Comparison of ENCODE assay signal across 8 cellular contexts in the genomic region with DNA sequence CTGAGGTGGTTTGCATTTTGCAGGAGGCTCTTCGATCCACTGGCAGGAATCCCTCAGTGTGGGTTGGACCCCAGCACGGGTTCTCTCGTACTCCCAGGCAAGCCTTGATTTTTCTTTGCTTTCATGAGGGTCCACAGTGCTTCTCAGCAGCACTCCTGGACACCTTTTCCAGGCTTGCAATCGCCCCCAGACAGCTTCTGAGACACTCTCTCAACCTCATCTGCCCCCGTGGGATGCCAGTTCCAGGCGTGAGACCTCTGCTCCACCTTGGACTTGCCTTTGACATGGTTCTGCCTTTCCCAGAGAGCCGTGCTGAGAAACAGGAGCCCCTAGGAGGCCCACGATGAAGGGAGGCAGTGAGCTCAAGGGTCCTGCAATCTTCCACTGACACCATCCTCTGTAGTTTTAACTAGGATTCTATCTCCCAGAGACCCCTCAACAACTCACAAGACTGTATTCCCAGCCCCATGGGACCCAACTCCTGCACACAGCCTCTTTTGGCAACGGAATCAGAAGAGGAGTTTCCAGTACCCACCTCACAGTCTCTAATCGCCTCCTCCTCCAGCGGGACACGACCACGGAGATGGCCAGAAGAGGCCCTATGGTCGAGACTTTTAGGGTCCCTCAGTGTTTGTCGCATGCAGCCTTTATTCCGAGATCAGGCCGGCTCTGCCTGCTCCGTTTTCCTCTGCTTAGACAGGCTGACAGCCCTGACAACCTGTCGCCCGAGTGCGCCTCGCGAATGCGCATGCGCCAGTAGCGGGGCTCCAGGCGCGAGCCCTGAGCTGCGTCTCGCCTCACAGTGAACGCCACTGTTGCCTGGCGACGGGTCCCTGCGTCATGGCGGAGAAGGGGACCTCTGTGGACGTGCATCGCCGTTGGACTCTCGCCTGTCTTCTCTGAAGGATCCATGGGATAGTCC. TPM values are rescaled to one million over a fixed set of nuclear protein-coding genes. Genes with fewer than 3 reads are reported as not detected.
DNase-seq lines count a peak whose midpoint lies in the region; ATAC-seq and TF ChIP-seq lines count a peak whose summit lies in the region.

No MANE protein-coding gene starts in this region.

- DNase-seq in DMS114 treated with DMSO at 0.1 percent for 48 hours (lab: John Stamatoyannopoulos, UW; ENCODE audit: unreplicated experiment) (peak; percentile 47), NCI-H524 (lab: John Stamatoyannopoulos, UW) (peak; percentile 54 to 84)
- DNase-seq in activated T-cell treated with anti-CD3 and anti-CD28 coated beads, Interleukin-2, amount 50 U/mL, for 1 hour: peak; percentile 72
- peak; percentile 26 to 67 (median 58) for DNase-seq in stimulated activated naive CD4-positive, alpha-beta T cell (lab: John Stamatoyannopoulos, UW)

- peak overlapping the region; percentile 13 to 46 for H3K4me3 ChIP-seq in gastroesophageal sphincter
- peak overlapping the region; percentile 60 for H3K4me3 ChIP-seq in neural cell (ENCODE audit: low read length)

- H3K27me3 ChIP-seq in gastroesophageal sphincter (peaks cover 12% of the 10 kb centered on the region), neural cell (ENCODE audit: insufficient read depth, low read depth, low read length) (no peaks in the 10 kb centered on the region)

- WGBS in gastroesophageal sphincter (ENCODE audit: low coverage in 1 of 2), 2 donors: 7 to 77% methylated on average over 3 to 5 of the region's 39 CpGs

- H3K4me2 ChIP-seq in neural cell (ENCODE audit: low read length): no peak overlapping the region

- H3K79me2 ChIP-seq in neural cell (replicated peaks; ENCODE audit: insufficient read depth, low read length): no peaks in the 10 kb centered on the region

- H3K9me3 ChIP-seq in gastroesophageal sphincter: no peaks in the 10 kb centered on the region
- peaks cover 23% of the 10 kb centered on the region for H3K9me3 ChIP-seq in neural cell (ENCODE audit: low read length)

- H3K36me3 ChIP-seq in gastroesophageal sphincter (no peaks in the 10 kb centered on the region), neural cell (ENCODE audit: insufficient read depth, low read length) (no peaks in the 10 kb centered on the region)

- TF ChIP-seq RAD21 in neural cell (conservative IDR thresholded peaks at IDR 0.05): no peak

- H3K9me2 ChIP-seq in neural cell (ENCODE audit: insufficient read depth, low read length): no peaks in the 10 kb centered on the region

- H4K20me1 ChIP-seq in neural cell (ENCODE audit: insufficient read depth): no peaks in the 10 kb centered on the region

- TF ChIP-seq EP300 in gastroesophageal sphincter (IDR thresholded peaks at IDR 0.05) (no peak), neural cell (conservative IDR thresholded peaks at IDR 0.05; ENCODE audit: poor library complexity, severe bottlenecking) (peak; percentile 67)

- TF ChIP-seq POLR2A in gastroesophageal sphincter (IDR thresholded peaks at IDR 0.05): no peak

- no peaks in the 10 kb centered on the region for H3F3A ChIP-seq in neural cell (ENCODE audit: insufficient read depth, low read length, poor library complexity, severe bottlenecking)

- H3K27ac ChIP-seq in gastroesophageal sphincter: no peak overlapping the region
- peak overlapping the region; percentile 44 for H3K27ac ChIP-seq in neural cell (ENCODE audit: low read length)

- H2AFZ ChIP-seq in neural cell (ENCODE audit: low read depth, low read length): peak overlapping the region; percentile 27

- TF ChIP-seq CTCF in gastroesophageal sphincter (IDR thresholded peaks at IDR 0.05): no peak
- TF ChIP-seq CTCF in neural cell (IDR thresholded peaks at IDR 0.05; ENCODE audit: poor library complexity, severe bottlenecking): no peak

- peaks cover 0 to 20% (median 0%) of the 10 kb centered on the region in 3 donors for H3K4me1 ChIP-seq in gastroesophageal sphincter

- ATAC-seq in gastroesophageal sphincter (peak; percentile 56), HG02970 (IDR thresholded peaks at IDR 0.05; ENCODE audit: low FRiP score, unreplicated experiment) (no peak), GM18858 (IDR thresholded peaks at IDR 0.05; ENCODE audit: unreplicated experiment) (no peak)

- peak overlapping the region; percentile 34 for H3K9ac ChIP-seq in neural cell (ENCODE audit: low read length)

TF ChIP-seq in neural cell, 6 proteins besides CTCF, POLR2A, EP300 and RAD21:
- TF ChIP-seq MXI1 (conservative IDR thresholded peaks at IDR 0.05; ENCODE audit: poor library complexity, severe bottlenecking) (no peak), SMC3 (conservative IDR thresholded peaks at IDR 0.05; ENCODE audit: poor library complexity) (no peak), EZH2 (IDR thresholded peaks at IDR 0.05; ENCODE audit: borderline replicate concordance, insufficient read depth, low read length, poor library complexity, severe bottlenecking) (no peak), TAF1 (IDR thresholded peaks at IDR 0.05; ENCODE audit: low read depth) (no peak), POLR2AphosphoS5 (IDR thresholded peaks at IDR 0.05) (no peak)
- TF ChIP-seq, protein P1, sequence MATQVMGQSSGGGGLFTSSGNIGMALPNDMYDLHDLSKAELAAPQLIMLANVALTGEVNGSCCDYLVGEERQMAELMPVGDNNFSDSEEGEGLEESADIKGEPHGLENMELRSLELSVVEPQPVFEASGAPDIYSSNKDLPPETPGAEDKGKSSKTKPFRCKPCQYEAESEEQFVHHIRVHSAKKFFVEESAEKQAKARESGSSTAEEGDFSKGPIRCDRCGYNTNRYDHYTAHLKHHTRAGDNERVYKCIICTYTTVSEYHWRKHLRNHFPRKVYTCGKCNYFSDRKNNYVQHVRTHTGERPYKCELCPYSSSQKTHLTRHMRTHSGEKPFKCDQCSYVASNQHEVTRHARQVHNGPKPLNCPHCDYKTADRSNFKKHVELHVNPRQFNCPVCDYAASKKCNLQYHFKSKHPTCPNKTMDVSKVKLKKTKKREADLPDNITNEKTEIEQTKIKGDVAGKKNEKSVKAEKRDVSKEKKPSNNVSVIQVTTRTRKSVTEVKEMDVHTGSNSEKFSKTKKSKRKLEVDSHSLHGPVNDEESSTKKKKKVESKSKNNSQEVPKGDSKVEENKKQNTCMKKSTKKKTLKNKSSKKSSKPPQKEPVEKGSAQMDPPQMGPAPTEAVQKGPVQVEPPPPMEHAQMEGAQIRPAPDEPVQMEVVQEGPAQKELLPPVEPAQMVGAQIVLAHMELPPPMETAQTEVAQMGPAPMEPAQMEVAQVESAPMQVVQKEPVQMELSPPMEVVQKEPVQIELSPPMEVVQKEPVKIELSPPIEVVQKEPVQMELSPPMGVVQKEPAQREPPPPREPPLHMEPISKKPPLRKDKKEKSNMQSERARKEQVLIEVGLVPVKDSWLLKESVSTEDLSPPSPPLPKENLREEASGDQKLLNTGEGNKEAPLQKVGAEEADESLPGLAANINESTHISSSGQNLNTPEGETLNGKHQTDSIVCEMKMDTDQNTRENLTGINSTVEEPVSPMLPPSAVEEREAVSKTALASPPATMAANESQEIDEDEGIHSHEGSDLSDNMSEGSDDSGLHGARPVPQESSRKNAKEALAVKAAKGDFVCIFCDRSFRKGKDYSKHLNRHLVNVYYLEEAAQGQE (IDR thresholded peaks at IDR 0.05; ENCODE audit: borderline replicate concordance): no peak

RNA-seq across cellular contexts. Expression of a gene that starts 26.0 kb away (rescaled TPM):
- 1 to 10 TPM; 3.0 to 7.8 (median 4.1) TPM for total RNA-seq in gastroesophageal sphincter
- polyA plus RNA-seq in neural cell: 19.4 and 21.7 TPM in 2 replicates
- polyA minus RNA-seq in neural cell: 23.1 and 30.7 TPM in 2 replicates
